ENCODE assay signal across 9 cellular contexts in the genomic region with DNA sequence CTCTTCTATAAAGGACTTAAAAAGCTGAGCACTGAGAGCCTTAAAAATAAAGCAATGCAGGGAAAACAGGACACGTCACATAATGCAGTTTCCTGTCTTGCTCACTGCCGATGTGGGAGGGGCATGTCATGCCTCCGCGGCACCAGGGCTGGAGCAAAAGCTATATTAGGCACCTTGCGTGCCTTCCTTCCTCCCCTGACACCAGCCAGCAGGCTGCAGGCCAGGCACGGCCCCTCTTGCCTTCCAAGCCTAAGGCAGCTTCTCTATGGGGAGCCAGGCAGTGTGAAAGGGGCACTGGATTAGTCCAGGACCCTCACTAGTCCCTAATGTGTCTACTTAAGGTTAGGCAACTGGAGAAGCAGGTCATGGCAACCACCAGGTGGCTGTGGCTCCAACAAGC. TPM values are rescaled to one million over a fixed set of nuclear protein-coding genes. Genes with fewer than 3 reads are reported as not detected.
DNase-seq lines count a peak whose midpoint lies in the region; ATAC-seq and TF ChIP-seq lines count a peak whose summit lies in the region.
"Had no signal": no experiment of that assay in that cellular context is flagged by ENCODE, and none has a peak within 500 bp of the region (broad histone marks: within the 10 kb centered on the region; RNA-seq: fewer than 3 reads in every experiment).

No MANE protein-coding gene starts in this region.

- no peaks in the 10 kb centered on the region for H3K4me1 Mint-ChIP-seq in Calu3 (ENCODE audit: low read depth, unreplicated experiment)

- TF ChIP-seq CTCF in Calu3 (IDR thresholded peaks at IDR 0.05; ENCODE audit: unreplicated experiment) = no peak

- ATAC-seq in HG03575 (IDR thresholded peaks at IDR 0.05; ENCODE audit: extremely low read depth, insufficient number of reproducible peaks, low FRiP score, unreplicated experiment) (peak; percentile 52), left cardiac atrium (peak; percentile 64 to 80)
- ATAC-seq: Panc1 had no signal

- no peaks in the 10 kb centered on the region for H3K27me3 Mint-ChIP-seq in Calu3 (ENCODE audit: unreplicated experiment)

- no peaks in the 10 kb centered on the region for H3K36me3 Mint-ChIP-seq in Calu3 (ENCODE audit: insufficient read depth, unreplicated experiment)

- peak; percentile 40 for DNase-seq in activated T-cell treated with anti-CD3 and anti-CD28 coated beads for 48 hours (ENCODE audit: low read depth)
- peak; percentile 72 for DNase-seq in left cardiac atrium
- peak; percentile 5 for DNase-seq in stimulated activated CD8-positive, alpha-beta memory T cell treated with anti-CD3 and anti-CD28 coated beads, Interleukin-12 subunit alpha, Interleukin-12 subunit beta, amount 100 ng/mL, for 4 hours (ENCODE audit: low read depth)
- no peak for DNase-seq in GOT3 (lab: John Stamatoyannopoulos, UW)
- no peak for DNase-seq in COLO668 (lab: John Stamatoyannopoulos, UW; ENCODE audit: unreplicated experiment)
- no peak for DNase-seq in Calu3

- H3K4me3 Mint-ChIP-seq in Calu3 (ENCODE audit: low read depth, unreplicated experiment) = no peak overlapping the region

- intact Hi-C loops in left cardiac atrium (cut with DNase I) = loop anchor here (10.0 kb wide), 2 partner anchors 149 to 219 kb away; a partner anchor contains a TSS
- intact Hi-C loops in Calu3 (cut with micrococcal nuclease; ENCODE audit: unreplicated experiment) = no loop called here

- CTCF ChIA-PET in Calu3 (lab: Charles Lee) = no interaction called here

- peak; percentile 65 for TF ChIP-seq POLR2A in GM19193 (IDR thresholded peaks at IDR 0.05; ENCODE audit: extremely low read depth, insufficient read depth, insufficient read length)

- no peak overlapping the region for H3K27ac Mint-ChIP-seq in Calu3 (ENCODE audit: unreplicated experiment)

- no TSS peak for BruUV-seq in Calu3 (replicated peaks; lab: Mats Ljungman, UMichigan)

- H3K9me3 Mint-ChIP-seq in Calu3 (ENCODE audit: low read depth, unreplicated experiment) = no peaks in the 10 kb centered on the region

RNA-seq across cellular contexts. Expression of a gene that starts 26.3 kb away (rescaled TPM):
- 10 to 100 TPM; 66.5 to 71.9 TPM for total RNA-seq in left cardiac atrium
- total RNA-seq in Calu3 (2022) = 36.2 and 41.5 TPM in 2 replicates

RNA-seq across cellular contexts. Expression of a gene that starts 30.3 kb away (rescaled TPM):
- 100 to 1,000 TPM; 188 to 212 TPM for total RNA-seq in left cardiac atrium
- 86.7 and 88.7 TPM in 2 replicates for total RNA-seq in Calu3 (2022)

Comparison
In these comparisons a context has a peak if more than half of its experiments do, and no peak if none do; other contexts are left out.
1. DNase-seq: peak in activated T-cell treated with anti-CD3 and anti-CD28 coated beads for 48 hours (single experiment), left cardiac atrium (single experiment) and stimulated activated CD8-positive, alpha-beta memory T cell treated with anti-CD3 and anti-CD28 coated beads, Interleukin-12 subunit alpha, Interleukin-12 subunit beta, amount 100 ng/mL, for 4 hours (single experiment); none in GOT3 (single experiment), COLO668 (single experiment) and Calu3 (single experiment).